17 cellular contexts compared by ENCODE assay signal in genomic region chr14:100979780-100980179, GRCh38.
A peak's percentile ranks its signal among the peaks of the same experiment; 100 is the strongest.
DNase-seq lines count a peak whose midpoint lies in the region; ATAC-seq and TF ChIP-seq lines count a peak whose summit lies in the region.
"Had no signal": no experiment of that assay in that cellular context is flagged by ENCODE, and none has a peak within 500 bp of the region (broad histone marks: within the 10 kb centered on the region; RNA-seq: fewer than 3 reads in every experiment).

No MANE protein-coding gene starts in this region.

- CTCF ChIA-PET in activated CD8-positive, alpha-beta T cell treated with anti-CD3 and anti-CD28 coated beads, Interleukin-2, amount 10 ng/mL, durations not matched to agents 7 days and 5 days (lab: Charles Lee): no interaction called here

- no peak for ATAC-seq in HG03108 (IDR thresholded peaks at IDR 0.05; ENCODE audit: unreplicated experiment)
- no peak for ATAC-seq in activated CD8-positive, alpha-beta T cell treated with anti-CD3 and anti-CD28 coated beads, Interleukin-2, amount 10 ng/mL, durations not matched to agents 7 days and 5 days
- ATAC-seq: activated naive CD8-positive, alpha-beta T cell treated with anti-CD3 and anti-CD28 coated beads, Interleukin-2, amount 50 U/mL, for 24 hours; esophagus mucosa; stimulated activated memory B cell treated with anti-CD40 and anti-IgM and Interleukin-4, amounts not matched to agents 10 μg/mL and 1 μg/mL and 100 μg/mL, for 72 hours had no signal

- H2AFZ ChIP-seq in ACC112 (ENCODE audit: low read length, unreplicated experiment): no peak overlapping the region
- H2AFZ ChIP-seq: parathyroid adenoma had no signal

- H3K4me3 Mint-ChIP-seq in activated CD8-positive, alpha-beta T cell treated with anti-CD3 and anti-CD28 coated beads, Interleukin-2, amount 10 ng/mL, durations not matched to agents 7 days and 5 days: no peak overlapping the region
- H3K4me3 Mint-ChIP-seq: activated naive CD8-positive, alpha-beta T cell treated with anti-CD3 and anti-CD28 coated beads, Interleukin-2, amount 50 U/mL, for 24 hours; stimulated activated memory B cell treated with anti-CD40 and anti-IgM and Interleukin-4, amounts not matched to agents 10 μg/mL and 1 μg/mL and 100 μg/mL, for 72 hours had no signal

- peaks cover 11% of the 10 kb centered on the region for H3K36me3 ChIP-seq in ACC112 (ENCODE audit: insufficient read depth, low read length)

- no peaks in the 10 kb centered on the region for H3K79me2 ChIP-seq in ACC112 (ENCODE audit: control insufficient read depth, insufficient read depth, low read length, unreplicated experiment)
- H3K79me2 ChIP-seq: parathyroid adenoma had no signal

- no peaks in the 10 kb centered on the region for H3K27me3 ChIP-seq in ACC112 (ENCODE audit: insufficient read depth, low read length)

- no peak for TF ChIP-seq CTCF in astrocyte of the cerebellum (IDR thresholded peaks at IDR 0.05; ENCODE audit: low read depth, low read length, missing control alignments)

- no peak overlapping the region for H3K27ac Mint-ChIP-seq in activated CD8-positive, alpha-beta T cell treated with anti-CD3 and anti-CD28 coated beads, Interleukin-2, amount 10 ng/mL, durations not matched to agents 7 days and 5 days
- H3K27ac Mint-ChIP-seq: activated naive CD8-positive, alpha-beta T cell treated with anti-CD3 and anti-CD28 coated beads, Interleukin-2, amount 50 U/mL, for 24 hours; stimulated activated memory B cell treated with anti-CD40 and anti-IgM and Interleukin-4, amounts not matched to agents 10 μg/mL and 1 μg/mL and 100 μg/mL, for 72 hours had no signal

- peaks cover 3% of the 10 kb centered on the region for H3K27me3 Mint-ChIP-seq in activated CD8-positive, alpha-beta T cell treated with anti-CD3 and anti-CD28 coated beads, Interleukin-2, amount 10 ng/mL, durations not matched to agents 7 days and 5 days (ENCODE audit: low read depth)
- H3K27me3 Mint-ChIP-seq: stimulated activated memory B cell treated with anti-CD40 and anti-IgM and Interleukin-4, amounts not matched to agents 10 μg/mL and 1 μg/mL and 100 μg/mL, for 72 hours had no signal

- POLR2A ChIA-PET in activated CD8-positive, alpha-beta T cell treated with anti-CD3 and anti-CD28 coated beads, Interleukin-2, amount 10 ng/mL, durations not matched to agents 7 days and 5 days (lab: Charles Lee): no interaction called here

- H3K36me3 Mint-ChIP-seq in activated CD8-positive, alpha-beta T cell treated with anti-CD3 and anti-CD28 coated beads, Interleukin-2, amount 10 ng/mL, durations not matched to agents 7 days and 5 days (ENCODE audit: low read depth): no peaks in the 10 kb centered on the region
- H3K36me3 Mint-ChIP-seq: stimulated activated memory B cell treated with anti-CD40 and anti-IgM and Interleukin-4, amounts not matched to agents 10 μg/mL and 1 μg/mL and 100 μg/mL, for 72 hours had no signal

- in situ Hi-C loops in astrocyte of the cerebellum (cut with HindIII; ENCODE audit: low sequenced_read_pairs): no loop called here

- H3K4me1 Mint-ChIP-seq in activated CD8-positive, alpha-beta T cell treated with anti-CD3 and anti-CD28 coated beads, Interleukin-2, amount 10 ng/mL, durations not matched to agents 7 days and 5 days (ENCODE audit: low read depth): no peaks in the 10 kb centered on the region
- H3K4me1 Mint-ChIP-seq: activated naive CD8-positive, alpha-beta T cell treated with anti-CD3 and anti-CD28 coated beads, Interleukin-2, amount 50 U/mL, for 24 hours; stimulated activated memory B cell treated with anti-CD40 and anti-IgM and Interleukin-4, amounts not matched to agents 10 μg/mL and 1 μg/mL and 100 μg/mL, for 72 hours had no signal

- H3K4me3 ChIP-seq in ACC112 (ENCODE audit: low read depth, low read length) (no peak overlapping the region), astrocyte of the cerebellum (ENCODE audit: low read depth, low read length) (no peak overlapping the region)

- H3K4me1 ChIP-seq in ACC112 (ENCODE audit: control insufficient read depth, insufficient read depth, low read length, unreplicated experiment): peaks cover 42% of the 10 kb centered on the region
- H3K4me1 ChIP-seq: parathyroid adenoma had no signal

- DNase-seq in HS-5 (ENCODE audit: low read depth): peak; percentile 60
- DNase-seq in astrocyte of the cerebellum (ENCODE audit: low read depth): peak; percentile 33
- DNase-seq in fibroblast of the conjunctiva (ENCODE audit: low read depth): peak; percentile 14
- no peak for DNase-seq in caudate nucleus (lab: John Stamatoyannopoulos, UW)
- no peak for DNase-seq in COLO829 (ENCODE audit: low spot score)
- DNase-seq in activated CD8-positive, alpha-beta T cell treated with anti-CD3 and anti-CD28 coated beads, Interleukin-2, amount 10 ng/mL, durations not matched to agents 7 days and 5 days: no peak
- DNase-seq: ACHN; activated CD4-positive, alpha-beta T cell treated with anti-CD3 and anti-CD28 coated beads, Interleukin-2, amount 50 U/mL, for 4 hours; activated naive CD8-positive, alpha-beta T cell treated with anti-CD3 and anti-CD28 coated beads, Interleukin-2, amount 50 U/mL, for 24 hours; cortex of kidney; KBM-7; NCI-H2227 treated with DMSO at 0.1 percent for 48 hours had no signal

- H3K9me3 Mint-ChIP-seq in activated CD8-positive, alpha-beta T cell treated with anti-CD3 and anti-CD28 coated beads, Interleukin-2, amount 10 ng/mL, durations not matched to agents 7 days and 5 days (ENCODE audit: insufficient read depth): no peaks in the 10 kb centered on the region
- H3K9me3 Mint-ChIP-seq: activated naive CD8-positive, alpha-beta T cell treated with anti-CD3 and anti-CD28 coated beads, Interleukin-2, amount 50 U/mL, for 24 hours; stimulated activated memory B cell treated with anti-CD40 and anti-IgM and Interleukin-4, amounts not matched to agents 10 μg/mL and 1 μg/mL and 100 μg/mL, for 72 hours had no signal

- peak overlapping the region; percentile 64 for H3K27ac ChIP-seq in ACC112 (ENCODE audit: low read depth, low read length)
- no peak overlapping the region for H3K27ac ChIP-seq in caudate nucleus (ENCODE audit: low read depth, low read length)
- H3K27ac ChIP-seq: parathyroid adenoma had no signal

Comparison
In these comparisons a context has a peak if more than half of its experiments do, and no peak if none do; other contexts are left out.
1. DNase-seq: peak in HS-5 (single experiment), astrocyte of the cerebellum (single experiment) and fibroblast of the conjunctiva (single experiment); none in caudate nucleus (0 of 61), COLO829 (single experiment) and activated CD8-positive, alpha-beta T cell treated with anti-CD3 and anti-CD28 coated beads, Interleukin-2, amount 10 ng/mL, durations not matched to agents 7 days and 5 days (single experiment).